15 cellular contexts compared by ENCODE assay signal in genomic region chr1:10173582-10173981, GRCh38.
"Had no signal": no experiment of that assay in that cellular context is flagged by ENCODE, and none has a peak within 500 bp of the region (broad histone marks: within the 10 kb centered on the region; RNA-seq: fewer than 3 reads in every experiment).

No MANE protein-coding gene starts in this region.

- DNase-seq: activated CD4-positive, alpha-beta T cell treated with anti-CD3 and anti-CD28 coated beads, Interleukin-2, amount 10 ng/mL, durations not matched to agents 24 days and 14 days; activated gamma-delta T cell treated with Interleukin-2 at 50 U/mL for 16 hours; activated T-cell treated with anti-CD3 and anti-CD28 coated beads, Interleukin-2, amount 50 U/mL, for 1 hour; cortex of kidney; effector memory CD4-positive, alpha-beta T cell; hippocampal formation; midbrain; right cardiac atrium; spleen; stimulated activated CD4-positive, alpha-beta T cell treated with anti-CD3 and anti-CD28 coated beads, Interleukin-2, amount 100 ng/mL, for 24 hours; stimulated activated naive CD4-positive, alpha-beta T cell treated with Interleukin-2 at 50 U/mL for 16 hours; testis; upper lobe of right lung had no signal

- H3K27me3 Mint-ChIP-seq: activated CD4-positive, alpha-beta T cell treated with anti-CD3 and anti-CD28 coated beads, Interleukin-2, amount 10 ng/mL, durations not matched to agents 24 days and 14 days had no signal

- H3K27ac ChIP-seq: epithelial cell of prostate, spleen, testis, upper lobe of right lung had no signal

- H3K4me3 ChIP-seq: spleen, testis, upper lobe of right lung had no signal

- ATAC-seq: right cardiac atrium, upper lobe of right lung had no signal

- H3K27ac Mint-ChIP-seq: activated CD4-positive, alpha-beta T cell treated with anti-CD3 and anti-CD28 coated beads, Interleukin-2, amount 10 ng/mL, durations not matched to agents 24 days and 14 days; T-helper 1 cell treated with Interleukin-12 subunit alpha and Interleukin-12 subunit beta and Interleukin-4 antibody, amounts not matched to agents 30 μg/mL and 1 μg/mL, for 36 hours had no signal

- H3K27me3 ChIP-seq: spleen, testis, upper lobe of right lung had no signal

- H3K4me3 Mint-ChIP-seq: activated CD4-positive, alpha-beta T cell treated with anti-CD3 and anti-CD28 coated beads, Interleukin-2, amount 10 ng/mL, durations not matched to agents 24 days and 14 days; T-helper 1 cell treated with Interleukin-12 subunit alpha and Interleukin-12 subunit beta and Interleukin-4 antibody, amounts not matched to agents 30 μg/mL and 1 μg/mL, for 36 hours had no signal
